ENCODE assay signal across 1 cellular context in genomic region chr11:43879789-43880639, GRCh38.
TF ChIP-seq lines count a peak whose summit lies in the region.

No MANE protein-coding gene starts in this region.

TF ChIP-seq in HepG2, 621 proteins besides CTCF, POLR2A, EP300 and RAD21 (continued from another document):
- TF ChIP-seq JUND (CRISPR knock-in tag; IDR thresholded peaks at IDR 0.05) (no peak), ZNF761 (CRISPR knock-in tag; conservative IDR thresholded peaks at IDR 0.05) (no peak), LBX2 (CRISPR knock-in tag; IDR thresholded peaks at IDR 0.05; ENCODE audit: borderline replicate concordance) (no peak), SRF (IDR thresholded peaks at IDR 0.05; ENCODE audit: low read depth, low read length) (no peak), NR2F1 (CRISPR knock-in tag; IDR thresholded peaks at IDR 0.05) (no peak), ZNF256 (CRISPR knock-in tag; conservative IDR thresholded peaks at IDR 0.05) (no peak), DNMT1 (CRISPR knock-in tag; IDR thresholded peaks at IDR 0.05) (no peak), ZNF530 (CRISPR knock-in tag; IDR thresholded peaks at IDR 0.05; ENCODE audit: low read depth) (no peak), SPEN (CRISPR knock-in tag; IDR thresholded peaks at IDR 0.05; ENCODE audit: low read depth) (no peak), TFAP4 (IDR thresholded peaks at IDR 0.05; ENCODE audit: borderline replicate concordance, low read depth) (no peak), NFE2L2 (IDR thresholded peaks at IDR 0.05; ENCODE audit: low read length) (peak; percentile 68), ZBTB26 (CRISPR knock-in tag; IDR thresholded peaks at IDR 0.05; ENCODE audit: borderline replicate concordance) (no peak), POGK (CRISPR knock-in tag; conservative IDR thresholded peaks at IDR 0.05) (no peak), ZNF460 (CRISPR knock-in tag; IDR thresholded peaks at IDR 0.05; ENCODE audit: borderline replicate concordance) (no peak), MXD1 (CRISPR knock-in tag; IDR thresholded peaks at IDR 0.05) (no peak), MTF1 (CRISPR knock-in tag; IDR thresholded peaks at IDR 0.05) (no peak), ZNF503 (CRISPR knock-in tag; IDR thresholded peaks at IDR 0.05) (no peak), NFE2L1 (CRISPR knock-in tag; IDR thresholded peaks at IDR 0.05; ENCODE audit: borderline replicate concordance) (no peak), ZNF276 (CRISPR knock-in tag; IDR thresholded peaks at IDR 0.05; ENCODE audit: low read depth) (no peak), ZNF142 (CRISPR knock-in tag; IDR thresholded peaks at IDR 0.05) (no peak), SP4 (CRISPR knock-in tag; IDR thresholded peaks at IDR 0.05) (no peak), MEIS1 (CRISPR knock-in tag; IDR thresholded peaks at IDR 0.05; ENCODE audit: borderline replicate concordance) (0 out of 2 replicates have a peak, but pooled peaks have one; percentile 6), MAFK (conservative IDR thresholded peaks at IDR 0.05 in 1 of 2, IDR thresholded peaks at IDR 0.05 in 1 of 2; ENCODE audit: low read length in 2 of 2) (no peak), ZNF703 (CRISPR knock-in tag; IDR thresholded peaks at IDR 0.05; ENCODE audit: borderline replicate concordance) (no peak; the same call in 1 of the 2 replicates), ZNF629 (CRISPR knock-in tag; conservative IDR thresholded peaks at IDR 0.05) (no peak), E2F1 (CRISPR knock-in tag; IDR thresholded peaks at IDR 0.05) (no peak), AKNA (CRISPR knock-in tag; IDR thresholded peaks at IDR 0.05; ENCODE audit: borderline replicate concordance) (no peak), ADNP (CRISPR knock-in tag; IDR thresholded peaks at IDR 0.05) (no peak), KAT8 (CRISPR knock-in tag; IDR thresholded peaks at IDR 0.05) (no peak)
